18 cellular contexts compared by ENCODE assay signal in genomic region chr7:30852360-30852709, GRCh38. TPM values are rescaled to one million over a fixed set of nuclear protein-coding genes. Genes with fewer than 3 reads are reported as not detected.
DNase-seq lines count a peak whose midpoint lies in the region; ATAC-seq and TF ChIP-seq lines count a peak whose summit lies in the region.
"Had no signal": no experiment of that assay in that cellular context is flagged by ENCODE, and none has a peak within 500 bp of the region (broad histone marks: within the 10 kb centered on the region; RNA-seq: fewer than 3 reads in every experiment).

No MANE protein-coding gene starts in this region.

- H3K36me3 ChIP-seq in esophagus squamous epithelium, result no peaks in the 10 kb centered on the region
- H3K36me3 ChIP-seq: right lobe of liver had no signal

- H3K27ac Mint-ChIP-seq in neural crest cell (ENCODE audit: unreplicated experiment) (peak overlapping the region; percentile 78), type B pancreatic cell (peak overlapping the region; percentile 48)

- H3K9me3 Mint-ChIP-seq in neural crest cell (no peaks in the 10 kb centered on the region), type B pancreatic cell (no peaks in the 10 kb centered on the region)
- H3K9me3 Mint-ChIP-seq: activated T-cell treated with anti-CD3 and anti-CD28 coated beads, Interleukin-2, amount 50 U/mL, for 4 hours had no signal

- CTCF ChIA-PET in RWPE1 (lab: Yijun Ruan, JAX), result no interaction called here

- POLR2A ChIA-PET in RWPE1 (lab: Yijun Ruan, JAX; ENCODE audit: low non-redundant PET), result no interaction called here

- H3K27me3 Mint-ChIP-seq in neural crest cell (ENCODE audit: low read depth) (no peaks in the 10 kb centered on the region), type B pancreatic cell (no peaks in the 10 kb centered on the region)

- H3K27ac ChIP-seq in esophagus squamous epithelium (peak overlapping the region; percentile 68 to 89 (median 83)), RWPE1 (no peak overlapping the region)

- H3K4me3 ChIP-seq in esophagus squamous epithelium, result no peak overlapping the region
- H3K4me3 ChIP-seq: right lobe of liver had no signal

- no peak for TF ChIP-seq POLR2A in esophagus squamous epithelium (IDR thresholded peaks at IDR 0.05)

- ATAC-seq in GM21360 (IDR thresholded peaks at IDR 0.05; ENCODE audit: unreplicated experiment), result no peak
- ATAC-seq: activated T-cell treated with anti-CD3 and anti-CD28 coated beads, Interleukin-2, amount 50 U/mL, for 4 hours; left lobe of liver had no signal

- H3K4me3 Mint-ChIP-seq in neural crest cell, result no peak overlapping the region
- no peak overlapping the region for H3K4me3 Mint-ChIP-seq in type B pancreatic cell
- H3K4me3 Mint-ChIP-seq: activated T-cell treated with anti-CD3 and anti-CD28 coated beads, Interleukin-2, amount 50 U/mL, for 4 hours had no signal

- intact Hi-C loops in esophagus squamous epithelium (cut with DNase I), result no loop called here

- WGBS in esophagus squamous epithelium, 2 donors, result 60 to 72% methylated on average over 2 of the region's 4 CpGs

- peaks cover 31% of the 10 kb centered on the region for H3K4me1 Mint-ChIP-seq in neural crest cell
- peaks cover 12% of the 10 kb centered on the region for H3K4me1 Mint-ChIP-seq in type B pancreatic cell (ENCODE audit: unreplicated experiment)

- H3K9me3 ChIP-seq in esophagus squamous epithelium, result no peaks in the 10 kb centered on the region
- H3K9me3 ChIP-seq: right lobe of liver had no signal

- TF ChIP-seq CTCF in esophagus squamous epithelium (IDR thresholded peaks at IDR 0.05) (no peak), neural crest cell (conservative IDR thresholded peaks at IDR 0.05) (no peak), type B pancreatic cell (conservative IDR thresholded peaks at IDR 0.05) (no peak), RWPE1 (conservative IDR thresholded peaks at IDR 0.05; ENCODE audit: low read depth) (no peak)

- H3K27me3 ChIP-seq in esophagus squamous epithelium, result no peaks in the 10 kb centered on the region
- H3K27me3 ChIP-seq: right lobe of liver had no signal

- DNase-seq in RPMI7951 (ENCODE audit: low read depth) (peak; percentile 41), esophagus squamous epithelium (lab: John Stamatoyannopoulos, UW) (no peak), neural crest cell (ENCODE audit: low read depth, low spot score) (no peak), type B pancreatic cell (ENCODE audit: extremely low spot score, unreplicated experiment) (no peak), RWPE1 (ENCODE audit: low spot score) (no peak), NCI-H1694 treated with DMSO at 0.1 percent for 48 hours (lab: John Stamatoyannopoulos, UW) (no peak)
- DNase-seq: activated CD4-positive, alpha-beta T cell treated with anti-CD3 and anti-CD28 coated beads for 4 hours; activated T-cell treated with anti-CD3 and anti-CD28 coated beads, Interleukin-2, amount 50 U/mL, for 4 hours; C1 segment of cervical spinal cord; DMS53; erythroblast; NCI-H2081 treated with DMSO at 0.1 percent for 48 hours; stimulated activated naive CD4-positive, alpha-beta T cell treated with Interleukin-2 at 50 U/mL for 16 hours had no signal

- H3K36me3 Mint-ChIP-seq in neural crest cell (ENCODE audit: low read depth) (peaks cover 3% of the 10 kb centered on the region), type B pancreatic cell (peaks cover 3% of the 10 kb centered on the region)

- peaks cover 0 to 51% (median 5%) of the 10 kb centered on the region in 3 donors for H3K4me1 ChIP-seq in esophagus squamous epithelium
- H3K4me1 ChIP-seq: right lobe of liver had no signal

RNA-seq across cellular contexts. Expression of gene AQP1, which starts 59.3 kb away (rescaled TPM):
- total RNA-seq in RPMI7951 (2014; rRNA removed; shearing (Covaris generic)), result 68.7 and 70.4 TPM in 2 replicates
- total RNA-seq in esophagus squamous epithelium (100 to 1,000 TPM in 1 of 4 donors, 10 to 100 TPM in 3; 14.9 to 159 (median 44.7) TPM), neural crest cell (0.48 and 1.4 TPM in 2 replicates), type B pancreatic cell (ENCODE audit: low replicate concordance) (1.7 and 6.0 TPM in 2 replicates)
- total RNA-seq: HT1080; T-helper 2 cell treated with Interferon-gamma antibody and Interleukin-4, amounts not matched to agents 100 ng/mL and 5 ng/mL, for 36 hours had no signal
